In the genomic region with DNA sequence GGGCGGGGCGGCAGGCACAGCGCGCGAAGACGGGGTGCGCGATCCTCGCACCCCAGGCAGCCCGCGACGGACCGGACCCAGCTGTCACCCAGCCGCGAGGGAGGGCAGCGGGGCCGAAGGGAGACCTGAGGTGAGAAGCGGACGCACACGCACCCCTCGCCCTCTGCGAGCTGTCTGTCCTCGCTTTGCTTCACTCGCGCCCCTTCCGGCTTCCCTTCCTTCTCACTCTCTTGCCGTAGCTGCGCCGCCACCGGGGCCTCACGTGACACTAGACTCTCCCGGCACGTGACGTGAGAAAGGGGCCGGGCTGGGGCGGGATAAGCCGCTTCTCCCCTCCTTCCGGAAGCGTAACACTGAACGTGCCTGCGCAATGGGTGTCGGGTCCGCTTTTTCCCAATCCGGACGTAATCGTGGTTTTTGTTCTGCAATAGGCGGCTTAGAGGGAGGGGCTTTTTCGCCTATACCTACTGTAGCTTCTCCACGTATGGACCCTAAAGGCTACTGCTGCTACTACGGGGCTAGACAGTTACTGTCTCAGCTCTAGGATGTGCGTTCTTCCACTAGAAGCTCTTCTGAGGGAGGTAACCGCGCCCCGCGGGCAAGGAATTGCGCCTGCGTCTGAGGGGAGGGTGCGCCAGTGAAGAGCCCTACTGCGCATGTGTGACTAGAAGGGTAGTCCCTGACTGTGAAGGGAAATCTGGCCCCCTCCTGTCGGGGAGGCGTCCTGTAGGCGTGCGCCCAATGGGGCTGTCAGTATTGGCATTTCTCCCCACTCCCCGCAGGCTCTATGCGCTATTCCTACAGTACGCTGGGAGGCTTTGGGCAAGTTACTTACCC, we compare ENCODE assay signal across 8 cellular contexts. TPM values are rescaled to one million over a fixed set of nuclear protein-coding genes. Genes with fewer than 3 reads are reported as not detected.
DNase-seq lines count a peak whose midpoint lies in the region; ATAC-seq and TF ChIP-seq lines count a peak whose summit lies in the region.

A gene (minus strand): TSS at position 270 of the 837 bp plus-strand sequence. CDS start 434 bp downstream, outside the sequence.
A gene with protein sequence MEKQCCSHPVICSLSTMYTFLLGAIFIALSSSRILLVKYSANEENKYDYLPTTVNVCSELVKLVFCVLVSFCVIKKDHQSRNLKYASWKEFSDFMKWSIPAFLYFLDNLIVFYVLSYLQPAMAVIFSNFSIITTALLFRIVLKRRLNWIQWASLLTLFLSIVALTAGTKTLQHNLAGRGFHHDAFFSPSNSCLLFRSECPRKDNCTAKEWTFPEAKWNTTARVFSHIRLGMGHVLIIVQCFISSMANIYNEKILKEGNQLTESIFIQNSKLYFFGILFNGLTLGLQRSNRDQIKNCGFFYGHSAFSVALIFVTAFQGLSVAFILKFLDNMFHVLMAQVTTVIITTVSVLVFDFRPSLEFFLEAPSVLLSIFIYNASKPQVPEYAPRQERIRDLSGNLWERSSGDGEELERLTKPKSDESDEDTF (plus strand): TSS at position 353 of the 837 bp plus-strand sequence. CDS start 1,359 bp downstream, outside the sequence.

- H3K27ac ChIP-seq in left lung, result peak within 1 kb of the TSS; percentile 96 to 98

- H3K4me3 ChIP-seq in left lung, result peak within 1 kb of the TSS; percentile 82 to 83

- DNase-seq in CD1c-positive myeloid dendritic cell (ENCODE audit: extremely low spot score) (peak; percentile 99), NCI-H774 (lab: John Stamatoyannopoulos, UW) (peak; percentile 83), dermis blood vessel endothelial cell (peak; percentile 99), left lung (peak; percentile 99)
- peak; percentile 98 to 99 for DNase-seq in activated CD4-positive, alpha-beta T cell treated with anti-CD3 and anti-CD28 coated beads, Interleukin-2, amount 50 U/mL, for 4 hours
- DNase-seq in stimulated activated CD4-positive, alpha-beta T cell treated with anti-CD3 and anti-CD28 coated beads, Interleukin-2, amount 100 ng/mL, for 48 hours, result peak; percentile 95 to 96

- peak; percentile 84 for ATAC-seq in GM19395 (IDR thresholded peaks at IDR 0.05; ENCODE audit: unreplicated experiment)
- peak; percentile 69 for ATAC-seq in HG03565 (IDR thresholded peaks at IDR 0.05; ENCODE audit: unreplicated experiment)
- peak; percentile 91 for ATAC-seq in left lung

- no peaks in the 10 kb centered on the region for H3K27me3 ChIP-seq in left lung

- intact Hi-C loops in left lung (cut with DNase I), result no loop called here

- TF ChIP-seq CTCF in left lung (IDR thresholded peaks at IDR 0.05), result peak in 1 of 2 donors; percentile 26

- H3K36me3 ChIP-seq in left lung, result peaks cover 0 to 10% of the 10 kb centered on the region in 2 donors

- no peaks in the 10 kb centered on the region for H3K9me3 ChIP-seq in left lung

- H3K4me1 ChIP-seq in left lung, result peaks cover 25 to 53% of the 10 kb centered on the region in 2 donors

RNA-seq across cellular contexts. Expression of the first gene that starts in this region (rescaled TPM):
- total RNA-seq in dermis blood vessel endothelial cell (84.6 and 103 TPM in 2 replicates), left lung (10 to 100 TPM; 49.7 to 73.1 TPM)

RNA-seq across cellular contexts. Expression of the second gene that starts in this region (rescaled TPM):
- total RNA-seq in dermis blood vessel endothelial cell (33.7 and 56.4 TPM in 2 replicates), left lung (10 to 100 TPM; 42.6 to 48.7 TPM)

Comparison
In these comparisons a context has a peak if more than half of its experiments do, and no peak if none do; other contexts are left out.
1. Peak in every context shown above with its lines: DNase-seq, ATAC-seq, H3K4me3 ChIP-seq and H3K27ac ChIP-seq.